28 cellular contexts compared by ENCODE assay signal in the genomic region with DNA sequence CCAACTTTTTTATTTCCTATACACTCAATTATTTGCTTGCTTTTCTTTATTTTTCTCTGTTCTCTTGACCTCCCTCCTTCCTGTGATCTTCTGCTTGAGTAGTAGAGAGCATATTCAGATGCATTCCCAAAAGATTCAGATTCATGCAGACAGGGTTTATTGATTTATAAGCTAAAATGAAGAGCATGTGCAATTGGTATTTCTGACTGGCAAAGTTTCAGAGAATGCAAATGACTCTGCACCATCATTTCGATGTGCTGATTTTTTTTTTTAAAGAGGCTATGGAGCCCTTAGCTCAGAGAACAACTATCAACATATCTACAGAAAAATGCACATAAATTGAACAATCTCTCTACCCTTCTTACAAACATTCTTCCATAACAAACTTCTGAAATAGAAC.
"Had no signal": no experiment of that assay in that cellular context is flagged by ENCODE, and none has a peak within 500 bp of the region (broad histone marks: within the 10 kb centered on the region; RNA-seq: fewer than 3 reads in every experiment).

No MANE protein-coding gene starts in this region.

- H3K9me3 ChIP-seq: esophagus muscularis mucosa, gastroesophageal sphincter, ovary, psoas muscle, sigmoid colon, spleen, thoracic aorta, tibial nerve, upper lobe of left lung, uterus had no signal

- H3K27me3 Mint-ChIP-seq: naive thymus-derived CD4-positive, alpha-beta T cell; stimulated activated memory B cell treated with anti-CD40 and anti-IgM and Interleukin-4, amounts not matched to agents 10 μg/mL and 1 μg/mL and 100 μg/mL, for 72 hours; stimulated activated naive CD8-positive, alpha-beta T cell treated with anti-CD3 and anti-CD28 coated beads, Interleukin-15, Interleukin-2, amounts not matched to agents 100 ng/mL and 50 ng/mL, for 24 hours had no signal

- H3K27ac ChIP-seq: coronary artery, esophagus muscularis mucosa, foreskin keratinocyte, gastroesophageal sphincter, heart left ventricle, hepatocyte, ovary, psoas muscle, sigmoid colon, skin epidermis, spleen, thoracic aorta, tibial nerve, upper lobe of left lung, uterus had no signal

- H3K4me3 ChIP-seq: coronary artery, esophagus muscularis mucosa, gastroesophageal sphincter, heart left ventricle, hepatocyte, lung, ovary, psoas muscle, sigmoid colon, skin epidermis, spleen, thoracic aorta, tibial nerve, upper lobe of left lung, uterus had no signal

- H3K4me1 ChIP-seq: gastroesophageal sphincter, heart left ventricle, psoas muscle, spleen, tibial nerve, upper lobe of left lung, uterus had no signal

- H3K9me3 Mint-ChIP-seq: naive thymus-derived CD4-positive, alpha-beta T cell; stimulated activated memory B cell treated with anti-CD40 and anti-IgM and Interleukin-4, amounts not matched to agents 10 μg/mL and 1 μg/mL and 100 μg/mL, for 72 hours; stimulated activated naive CD8-positive, alpha-beta T cell treated with anti-CD3 and anti-CD28 coated beads, Interleukin-15, Interleukin-2, amounts not matched to agents 100 ng/mL and 50 ng/mL, for 24 hours had no signal

- H3K27ac Mint-ChIP-seq: naive thymus-derived CD4-positive, alpha-beta T cell; stimulated activated memory B cell treated with anti-CD40 and anti-IgM and Interleukin-4, amounts not matched to agents 10 μg/mL and 1 μg/mL and 100 μg/mL, for 72 hours; stimulated activated naive CD8-positive, alpha-beta T cell treated with anti-CD3 and anti-CD28 coated beads, Interleukin-15, Interleukin-2, amounts not matched to agents 100 ng/mL and 50 ng/mL, for 24 hours had no signal

- H3K36me3 ChIP-seq: esophagus muscularis mucosa, gastroesophageal sphincter, heart left ventricle, ovary, sigmoid colon, thoracic aorta, tibial nerve, upper lobe of left lung, uterus had no signal

- H3K4me1 Mint-ChIP-seq: stimulated activated memory B cell treated with anti-CD40 and anti-IgM and Interleukin-4, amounts not matched to agents 10 μg/mL and 1 μg/mL and 100 μg/mL, for 72 hours had no signal

- H3K27me3 ChIP-seq: esophagus muscularis mucosa, foreskin keratinocyte, gastroesophageal sphincter, heart left ventricle, hepatocyte, ovary, sigmoid colon, spleen, tibial nerve, upper lobe of left lung, uterus had no signal

- DNase-seq: dermis blood vessel endothelial cell; effector memory CD4-positive, alpha-beta T cell; foreskin keratinocyte; heart left ventricle; kidney; mesendoderm; midbrain; naive thymus-derived CD4-positive, alpha-beta T cell; occipital lobe; ovary; posterior cingulate gyrus; psoas muscle; right cardiac atrium; sigmoid colon; spleen; stimulated activated CD4-positive, alpha-beta T cell treated with anti-CD3 and anti-CD28 coated beads, Interleukin-4, amount 100 ng/mL, for 4 hours; upper lobe of left lung; uterus had no signal

- H2AFZ ChIP-seq: hepatocyte had no signal

- H3K4me2 ChIP-seq: hepatocyte had no signal

- H3K4me3 Mint-ChIP-seq: naive thymus-derived CD4-positive, alpha-beta T cell; stimulated activated memory B cell treated with anti-CD40 and anti-IgM and Interleukin-4, amounts not matched to agents 10 μg/mL and 1 μg/mL and 100 μg/mL, for 72 hours; stimulated activated naive CD8-positive, alpha-beta T cell treated with anti-CD3 and anti-CD28 coated beads, Interleukin-15, Interleukin-2, amounts not matched to agents 100 ng/mL and 50 ng/mL, for 24 hours had no signal
